In the genomic region with DNA sequence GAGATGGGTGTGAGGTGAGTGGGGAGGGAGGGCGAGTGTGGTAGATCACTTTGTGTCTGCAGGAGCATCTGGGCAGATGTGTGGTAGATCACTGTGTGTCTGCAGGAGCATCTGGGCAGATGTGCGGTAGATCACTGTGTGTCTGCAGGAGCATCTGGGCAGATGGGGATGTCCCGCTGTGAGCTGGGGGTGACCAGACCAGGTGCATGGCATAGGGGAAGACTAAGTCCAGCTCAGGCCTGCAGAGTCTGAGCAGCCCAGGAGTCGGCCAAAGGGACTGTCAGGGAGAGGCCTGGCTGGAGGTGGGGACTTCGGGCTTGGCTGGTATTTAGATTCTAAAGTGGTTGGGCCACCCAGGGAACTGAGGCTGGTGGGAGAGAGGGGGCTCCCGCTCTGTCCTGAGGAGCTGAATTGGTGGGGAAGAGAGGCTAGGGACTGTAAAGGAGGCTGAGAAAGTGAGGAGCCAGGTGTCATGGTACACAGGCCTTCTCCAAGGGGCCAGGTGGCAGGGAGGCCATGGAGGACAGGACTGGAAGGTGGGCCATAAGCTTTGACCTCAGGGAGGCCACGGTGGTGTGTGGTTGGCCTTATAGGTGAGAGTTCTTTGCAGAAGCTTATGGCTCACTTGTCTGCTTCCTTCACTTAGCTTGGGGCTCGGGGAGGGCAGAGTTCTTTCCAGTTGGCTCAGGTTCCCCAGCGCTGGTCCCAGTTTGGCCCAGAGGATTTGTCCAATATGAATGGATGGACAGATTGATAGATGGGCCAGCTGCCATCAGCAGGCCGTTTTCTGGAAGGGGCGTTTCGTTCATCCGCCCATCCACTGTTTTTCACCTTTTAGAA, we compare ENCODE assay signal across 30 cellular contexts. TPM values are rescaled to one million over a fixed set of nuclear protein-coding genes. Genes with fewer than 3 reads are reported as not detected.
A peak's percentile ranks its signal among the peaks of the same experiment; 100 is the strongest.
DNase-seq lines count a peak whose midpoint lies in the region; FAIRE-seq and TF ChIP-seq lines count a peak whose summit lies in the region.
"Had no signal": no experiment of that assay in that cellular context is flagged by ENCODE, and none has a peak within 500 bp of the region (broad histone marks: within the 10 kb centered on the region; RNA-seq: fewer than 3 reads in every experiment).

No MANE protein-coding gene starts in this region.

- H3K9me3 Mint-ChIP-seq in CD8-positive, alpha-beta memory T cell, result no peaks in the 10 kb centered on the region
- no peaks in the 10 kb centered on the region for H3K9me3 Mint-ChIP-seq in endodermal cell
- H3K9me3 Mint-ChIP-seq in nephron progenitor cell, result no peaks in the 10 kb centered on the region
- no peaks in the 10 kb centered on the region for H3K9me3 Mint-ChIP-seq in activated T-helper 1 cell treated with anti-CD3 and anti-CD28 coated beads, Interleukin-12 subunit alpha, Interleukin-12 subunit beta, Interleukin-2, Interleukin-4 antibody, amounts not matched to agents 30 ng/mL and 10 ng/mL and 1 ng/mL, durations not matched to agents 14 hours and 24 hours and 36 hours
- no peaks in the 10 kb centered on the region for H3K9me3 Mint-ChIP-seq in Caco-2 (ENCODE audit: unreplicated experiment)
- H3K9me3 Mint-ChIP-seq: activated naive CD8-positive, alpha-beta T cell treated with anti-CD3 and anti-CD28 coated beads for 36 hours; GM23338; neural crest cell; stimulated activated memory B cell treated with anti-CD40 and anti-IgM and Interleukin-4, amounts not matched to agents 10 μg/mL and 1 μg/mL and 100 μg/mL, for 72 hours had no signal

- H3K27me3 Mint-ChIP-seq in CD8-positive, alpha-beta memory T cell, result no peaks in the 10 kb centered on the region
- H3K27me3 Mint-ChIP-seq in endodermal cell (ENCODE audit: insufficient read depth) (no peaks in the 10 kb centered on the region), nephron progenitor cell (ENCODE audit: low read depth, poor library complexity) (no peaks in the 10 kb centered on the region), Caco-2 (ENCODE audit: insufficient read depth, unreplicated experiment) (no peaks in the 10 kb centered on the region)
- no peaks in the 10 kb centered on the region for H3K27me3 Mint-ChIP-seq in activated T-helper 1 cell treated with anti-CD3 and anti-CD28 coated beads, Interleukin-12 subunit alpha, Interleukin-12 subunit beta, Interleukin-2, Interleukin-4 antibody, amounts not matched to agents 30 ng/mL and 10 ng/mL and 1 ng/mL, durations not matched to agents 14 hours and 24 hours and 36 hours (ENCODE audit: insufficient read depth)
- H3K27me3 Mint-ChIP-seq: activated CD8-positive, alpha-beta memory T cell treated with anti-CD3 and anti-CD28 coated beads, Interleukin-2, amount 10 ng/mL, durations not matched to agents 7 days and 5 days; activated naive CD8-positive, alpha-beta T cell treated with anti-CD3 and anti-CD28 coated beads for 36 hours; stimulated activated memory B cell treated with anti-CD40 and anti-IgM and Interleukin-4, amounts not matched to agents 10 μg/mL and 1 μg/mL and 100 μg/mL, for 72 hours had no signal

- peak overlapping the region in 7 of 8 donors; percentile 78 to 95 (median 91) for H3K27ac Mint-ChIP-seq in CD8-positive, alpha-beta memory T cell
- H3K27ac Mint-ChIP-seq in endodermal cell, result peak overlapping the region; percentile 15
- peak overlapping the region; percentile 89 for H3K27ac Mint-ChIP-seq in nephron progenitor cell
- H3K27ac Mint-ChIP-seq in activated T-helper 1 cell treated with anti-CD3 and anti-CD28 coated beads, Interleukin-12 subunit alpha, Interleukin-12 subunit beta, Interleukin-2, Interleukin-4 antibody, amounts not matched to agents 30 ng/mL and 10 ng/mL and 1 ng/mL, durations not matched to agents 14 hours and 24 hours and 36 hours, result no peak overlapping the region
- H3K27ac Mint-ChIP-seq in Caco-2 (ENCODE audit: unreplicated experiment), result no peak overlapping the region
- H3K27ac Mint-ChIP-seq: activated naive CD8-positive, alpha-beta T cell treated with anti-CD3 and anti-CD28 coated beads for 36 hours; GM23338 had no signal

- H3K4me1 ChIP-seq in BLaER1, result peaks cover 44% of the 10 kb centered on the region
- peaks cover 24% of the 10 kb centered on the region for H3K4me1 ChIP-seq in CD8-positive, alpha-beta memory T cell (ENCODE audit: insufficient read depth, low read length)
- H3K4me1 ChIP-seq in endodermal cell (ENCODE audit: control insufficient read depth, insufficient read depth, low read length), result no peaks in the 10 kb centered on the region
- no peaks in the 10 kb centered on the region for H3K4me1 ChIP-seq in Caco-2

- TF ChIP-seq CTCF in endodermal cell (conservative IDR thresholded peaks at IDR 0.05), result no peak
- TF ChIP-seq CTCF in nephron progenitor cell (IDR thresholded peaks at IDR 0.05), result no peak
- no peak for TF ChIP-seq CTCF in Caco-2 (IDR thresholded peaks at IDR 0.05; ENCODE audit: insufficient read depth in 1 of 2, low read depth in 1 of 2, low read length in 1 of 2, severe bottlenecking in 1 of 2, unreplicated experiment in 1 of 2)
- no peak for TF ChIP-seq CTCF in D721Med (IDR thresholded peaks at IDR 0.05; ENCODE audit: insufficient read depth, missing control alignments)

- BruUV-seq in Caco-2 (replicated peaks; lab: Mats Ljungman, UMichigan), result no TSS peak

- no peak for DNase-seq in CD8-positive, alpha-beta memory T cell
- DNase-seq in endodermal cell, result no peak
- DNase-seq in nephron progenitor cell, result no peak
- DNase-seq in activated T-helper 1 cell treated with anti-CD3 and anti-CD28 coated beads, Interleukin-12 subunit alpha, Interleukin-12 subunit beta, Interleukin-2, Interleukin-4 antibody, amounts not matched to agents 30 ng/mL and 10 ng/mL and 1 ng/mL, durations not matched to agents 14 hours and 24 hours and 36 hours (ENCODE audit: low spot score), result no peak
- DNase-seq in Caco-2, result no peak
- no peak for DNase-seq in D721Med (ENCODE audit: insufficient read length, low spot score)
- no peak for DNase-seq in RKO (ENCODE audit: low spot score)
- DNase-seq: ACHN; activated CD4-positive, alpha-beta T cell treated with anti-CD3 and anti-CD28 coated beads for 48 hours; activated CD8-positive, alpha-beta memory T cell treated with anti-CD3 and anti-CD28 coated beads, Interleukin-2, amount 10 ng/mL, durations not matched to agents 7 days and 5 days; activated naive CD8-positive, alpha-beta T cell treated with anti-CD3 and anti-CD28 coated beads for 36 hours; dorsolateral prefrontal cortex; EL; Karpas-422; left lung; MV-4-11; NCI-H146; NCI-H2107; NCI-H446; sigmoid colon; stimulated activated CD4-positive, alpha-beta T cell treated with anti-CD3 and anti-CD28 coated beads, Interleukin-4, amount 100 ng/mL, for 24 hours; upper lobe of right lung had no signal

- POLR2A ChIA-PET in CD8-positive, alpha-beta memory T cell (lab: Charles Lee), result no interaction called here
- POLR2A ChIA-PET in Caco-2 (lab: Charles Lee), result no interaction called here

- H3K4me1 Mint-ChIP-seq in CD8-positive, alpha-beta memory T cell, result peaks cover 36 to 51% (median 37%) of the 10 kb centered on the region in 3 donors
- H3K4me1 Mint-ChIP-seq in endodermal cell, result peaks cover 13% of the 10 kb centered on the region
- peaks cover 60% of the 10 kb centered on the region for H3K4me1 Mint-ChIP-seq in nephron progenitor cell
- H3K4me1 Mint-ChIP-seq in activated T-helper 1 cell treated with anti-CD3 and anti-CD28 coated beads, Interleukin-12 subunit alpha, Interleukin-12 subunit beta, Interleukin-2, Interleukin-4 antibody, amounts not matched to agents 30 ng/mL and 10 ng/mL and 1 ng/mL, durations not matched to agents 14 hours and 24 hours and 36 hours (ENCODE audit: low read depth), result peaks cover 14% of the 10 kb centered on the region
- no peaks in the 10 kb centered on the region for H3K4me1 Mint-ChIP-seq in Caco-2 (ENCODE audit: low read depth, unreplicated experiment)

- H3K27ac ChIP-seq in BLaER1, result no peak overlapping the region
- H3K27ac ChIP-seq in CD8-positive, alpha-beta memory T cell (ENCODE audit: low read depth, low read length), result no peak overlapping the region
- H3K27ac ChIP-seq in endodermal cell (ENCODE audit: low read depth, low read length), result peak overlapping the region; percentile 24
- H3K27ac ChIP-seq: left lung, sigmoid colon, upper lobe of right lung had no signal

- CTCF ChIA-PET in CD8-positive, alpha-beta memory T cell (lab: Charles Lee), result no interaction called here
- CTCF ChIA-PET in Caco-2 (lab: Charles Lee), result no interaction called here

- intact Hi-C loops in activated T-helper 1 cell treated with anti-CD3 and anti-CD28 coated beads, Interleukin-12 subunit alpha, Interleukin-12 subunit beta, Interleukin-2, Interleukin-4 antibody, amounts not matched to agents 30 ng/mL and 10 ng/mL and 1 ng/mL, durations not matched to agents 14 hours and 24 hours and 36 hours (cut with micrococcal nuclease), result no loop called here
- intact Hi-C loops in Caco-2 (cut with micrococcal nuclease; ENCODE audit: unreplicated experiment), result no loop called here

- H3K36me3 ChIP-seq in BLaER1 (peaks cover 93% of the 10 kb centered on the region), endodermal cell (ENCODE audit: control insufficient read depth, insufficient read depth, low read length) (peaks cover 20% of the 10 kb centered on the region), Caco-2 (ENCODE audit: control insufficient read depth, insufficient read depth, low read length) (0 out of 2 replicates have a peak, but pooled peaks cover under 1% of the 10 kb centered on the region)
- no peaks in the 10 kb centered on the region for H3K36me3 ChIP-seq in CD8-positive, alpha-beta memory T cell (ENCODE audit: insufficient read depth, low read length)

- no peak overlapping the region for H3K4me3 Mint-ChIP-seq in CD8-positive, alpha-beta memory T cell
- H3K4me3 Mint-ChIP-seq in endodermal cell (no peak overlapping the region), nephron progenitor cell (no peak overlapping the region), Caco-2 (ENCODE audit: unreplicated experiment) (no peak overlapping the region)
- no peak overlapping the region for H3K4me3 Mint-ChIP-seq in activated T-helper 1 cell treated with anti-CD3 and anti-CD28 coated beads, Interleukin-12 subunit alpha, Interleukin-12 subunit beta, Interleukin-2, Interleukin-4 antibody, amounts not matched to agents 30 ng/mL and 10 ng/mL and 1 ng/mL, durations not matched to agents 14 hours and 24 hours and 36 hours
- H3K4me3 Mint-ChIP-seq: activated CD8-positive, alpha-beta memory T cell treated with anti-CD3 and anti-CD28 coated beads, Interleukin-2, amount 10 ng/mL, durations not matched to agents 7 days and 5 days; activated naive CD8-positive, alpha-beta T cell treated with anti-CD3 and anti-CD28 coated beads for 36 hours; GM23338; neural crest cell; stimulated activated memory B cell treated with anti-CD40 and anti-IgM and Interleukin-4, amounts not matched to agents 10 μg/mL and 1 μg/mL and 100 μg/mL, for 72 hours had no signal

- H3K27me3 ChIP-seq in BLaER1 (no peaks in the 10 kb centered on the region), endodermal cell (ENCODE audit: control insufficient read depth, insufficient read depth, low read length, poor library complexity, severe bottlenecking) (no peaks in the 10 kb centered on the region), Caco-2 (replicated peaks; ENCODE audit: control insufficient read depth, insufficient read depth, low read length) (no peaks in the 10 kb centered on the region)
- no peaks in the 10 kb centered on the region for H3K27me3 ChIP-seq in CD8-positive, alpha-beta memory T cell (ENCODE audit: insufficient read depth, low read length, poor library complexity, severe bottlenecking)
- H3K27me3 ChIP-seq: dorsolateral prefrontal cortex, left lung, sigmoid colon, upper lobe of right lung had no signal

- WGBS in endodermal cell (ENCODE audit: insufficient coverage in 1 of 2, insufficient read length in 1 of 2), 2 experiments, result 92 to 96% methylated on average over 8 to 13 of the region's 13 CpGs

- H3K4me3 ChIP-seq in BLaER1, result no peak overlapping the region
- no peak overlapping the region for H3K4me3 ChIP-seq in CD8-positive, alpha-beta memory T cell (ENCODE audit: low read length)
- H3K4me3 ChIP-seq in endodermal cell (ENCODE audit: low read length), result no peak overlapping the region
- no peak overlapping the region for H3K4me3 ChIP-seq in Caco-2 (ENCODE audit: low read depth, low read length)
- H3K4me3 ChIP-seq: dorsolateral prefrontal cortex, GM23338, left lung, sigmoid colon, upper lobe of right lung had no signal

- peaks cover 0 to 28% (median 3%) of the 10 kb centered on the region in 3 donors for H3K36me3 Mint-ChIP-seq in CD8-positive, alpha-beta memory T cell
- peaks cover 4% of the 10 kb centered on the region for H3K36me3 Mint-ChIP-seq in endodermal cell (ENCODE audit: low read depth)
- H3K36me3 Mint-ChIP-seq in nephron progenitor cell (ENCODE audit: low read depth), result peaks cover 25% of the 10 kb centered on the region
- peaks cover 5% of the 10 kb centered on the region for H3K36me3 Mint-ChIP-seq in activated T-helper 1 cell treated with anti-CD3 and anti-CD28 coated beads, Interleukin-12 subunit alpha, Interleukin-12 subunit beta, Interleukin-2, Interleukin-4 antibody, amounts not matched to agents 30 ng/mL and 10 ng/mL and 1 ng/mL, durations not matched to agents 14 hours and 24 hours and 36 hours (ENCODE audit: low read depth)
- H3K36me3 Mint-ChIP-seq in Caco-2 (ENCODE audit: insufficient read depth, unreplicated experiment), result peaks cover 14% of the 10 kb centered on the region
- H3K36me3 Mint-ChIP-seq: activated CD8-positive, alpha-beta memory T cell treated with anti-CD3 and anti-CD28 coated beads, Interleukin-2, amount 10 ng/mL, durations not matched to agents 7 days and 5 days; activated naive CD8-positive, alpha-beta T cell treated with anti-CD3 and anti-CD28 coated beads for 36 hours had no signal

- H3K9ac ChIP-seq in BLaER1 (no peak overlapping the region; the same call in 1 of the 2 replicates), endodermal cell (ENCODE audit: extremely low read depth, low read length, poor library complexity, severe bottlenecking) (no peak overlapping the region)

- H3K9me3 ChIP-seq in BLaER1 (no peaks in the 10 kb centered on the region), endodermal cell (ENCODE audit: control insufficient read depth, low read length) (no peaks in the 10 kb centered on the region), Caco-2 (no peaks in the 10 kb centered on the region)
- no peaks in the 10 kb centered on the region for H3K9me3 ChIP-seq in CD8-positive, alpha-beta memory T cell (ENCODE audit: low read length)
- H3K9me3 ChIP-seq: left lung, sigmoid colon, upper lobe of right lung had no signal

- peak overlapping the region; percentile 16; the same call in 1 of the 2 replicates for H3K4me2 ChIP-seq in BLaER1
- H3K4me2 ChIP-seq: GM23338 had no signal

- H4K20me1 ChIP-seq in BLaER1, result peaks cover 97% of the 10 kb centered on the region

- FAIRE-seq in D721Med (lab: Jason Lieb, UNC), result no peak
- FAIRE-seq: GM12891, HepG2 had no signal

RNA-seq across cellular contexts. Expression of a gene that starts 15.6 kb away (rescaled TPM):
- total RNA-seq in CD8-positive, alpha-beta memory T cell, result 1 to 10 TPM; 8.5 to 9.9 TPM
- polyA plus RNA-seq in CD8-positive, alpha-beta memory T cell, result 26.4 TPM
- total RNA-seq in endodermal cell (10 to 100 TPM; 27.4 to 41.5 TPM), Caco-2 (2022) (23.2 and 26.9 TPM in 2 replicates)
- 49.5 TPM for polyA plus RNA-seq in endodermal cell (2013, experiment 1 of 2)
- polyA plus RNA-seq in endodermal cell (2013, experiment 2 of 2), result 48.8 TPM
- total RNA-seq in activated T-helper 1 cell treated with anti-CD3 and anti-CD28 coated beads, Interleukin-12 subunit alpha, Interleukin-12 subunit beta, Interleukin-2, Interleukin-4 antibody, amounts not matched to agents 30 ng/mL and 10 ng/mL and 1 ng/mL, durations not matched to agents 14 hours and 24 hours and 36 hours, result 13.8 and 14.6 TPM in 2 replicates

RNA-seq across cellular contexts. Expression of a gene that starts 49.0 kb away (rescaled TPM):
- total RNA-seq in CD8-positive, alpha-beta memory T cell, result not detected
- not detected for polyA plus RNA-seq in CD8-positive, alpha-beta memory T cell
- total RNA-seq in endodermal cell (not detected), Caco-2 (2022) (not detected in 2 replicates)
- not detected for polyA plus RNA-seq in endodermal cell (2013, experiment 1 of 2)
- not detected for polyA plus RNA-seq in endodermal cell (2013, experiment 2 of 2)
- total RNA-seq in activated T-helper 1 cell treated with anti-CD3 and anti-CD28 coated beads, Interleukin-12 subunit alpha, Interleukin-12 subunit beta, Interleukin-2, Interleukin-4 antibody, amounts not matched to agents 30 ng/mL and 10 ng/mL and 1 ng/mL, durations not matched to agents 14 hours and 24 hours and 36 hours, result not detected in 2 replicates
- total RNA-seq: activated CD8-positive, alpha-beta memory T cell treated with anti-CD3 and anti-CD28 coated beads, Interleukin-2, amount 10 ng/mL, durations not matched to agents 7 days and 5 days; activated naive CD8-positive, alpha-beta T cell treated with anti-CD3 and anti-CD28 coated beads for 36 hours; GM23338; HepG2; left lung; neural crest cell; OCI-LY7; sigmoid colon; upper lobe of right lung had no signal
- polyA plus RNA-seq: BJ, GM23338, HepG2, sigmoid colon had no signal

Comparison
In these comparisons a context has a peak if more than half of its experiments do, and no peak if none do; other contexts are left out.
1. H3K27ac Mint-ChIP-seq: peak in CD8-positive, alpha-beta memory T cell (7 of 8), endodermal cell (single experiment) and nephron progenitor cell (single experiment); none in activated T-helper 1 cell treated with anti-CD3 and anti-CD28 coated beads, Interleukin-12 subunit alpha, Interleukin-12 subunit beta, Interleukin-2, Interleukin-4 antibody, amounts not matched to agents 30 ng/mL and 10 ng/mL and 1 ng/mL, durations not matched to agents 14 hours and 24 hours and 36 hours (single experiment) and Caco-2 (single experiment).